ENCODE assay signal across 9 cellular contexts in the genomic region with DNA sequence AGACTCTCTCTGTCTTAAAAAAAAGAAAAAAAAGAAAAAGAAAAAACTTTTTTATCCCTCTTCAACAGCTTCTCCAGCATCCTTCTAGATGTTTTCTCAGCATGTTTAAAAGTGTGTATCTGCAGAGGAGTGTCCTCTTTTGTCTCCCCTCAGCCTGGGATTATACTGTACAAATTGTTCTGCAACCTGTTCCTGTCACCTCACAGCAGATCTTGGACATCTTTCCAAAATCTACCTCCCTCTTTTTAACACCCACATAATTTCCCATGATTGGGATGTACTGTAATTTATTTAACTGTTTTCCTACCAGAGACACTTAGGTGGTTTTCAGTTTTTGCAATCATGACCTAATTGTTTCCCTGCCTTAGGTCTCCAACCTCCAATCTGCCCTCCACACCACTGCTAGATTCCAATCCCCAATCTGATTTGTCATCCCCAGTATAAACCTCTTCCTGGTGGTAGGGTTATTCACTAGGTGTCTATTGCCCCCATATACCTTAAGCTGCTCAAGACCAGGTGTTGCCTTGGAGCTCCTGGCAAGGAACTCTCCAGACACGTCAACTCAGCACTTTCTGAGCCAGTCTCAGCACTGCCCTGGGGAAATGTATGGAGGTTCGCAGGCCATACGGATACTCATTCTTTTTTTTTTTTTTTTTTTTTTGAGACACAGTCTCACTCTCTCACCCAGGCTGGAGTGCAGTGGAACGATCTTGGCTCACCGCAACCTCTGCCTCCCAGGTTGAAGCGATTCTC. TPM values are rescaled to one million over a fixed set of nuclear protein-coding genes. Genes with fewer than 3 reads are reported as not detected.
DNase-seq lines count a peak whose midpoint lies in the region; ATAC-seq and TF ChIP-seq lines count a peak whose summit lies in the region.
"Had no signal": no experiment of that assay in that cellular context is flagged by ENCODE, and none has a peak within 500 bp of the region (broad histone marks: within the 10 kb centered on the region; RNA-seq: fewer than 3 reads in every experiment).

No MANE protein-coding gene starts in this region.

- H3K36me3 ChIP-seq in adipocyte (ENCODE audit: control insufficient read depth, insufficient read depth, low read length, severe bottlenecking), result no peaks in the 10 kb centered on the region
- H3K36me3 ChIP-seq in lower lobe of right lung, result no peaks in the 10 kb centered on the region
- H3K36me3 ChIP-seq in testis (ENCODE audit: low read depth, missing control alignments), result no peaks in the 10 kb centered on the region
- no peaks in the 10 kb centered on the region for H3K36me3 ChIP-seq in BE2C

- H3K4me3 Mint-ChIP-seq in activated CD4-positive, alpha-beta T cell treated with anti-CD3 and anti-CD28 coated beads, Interleukin-2, amount 10 ng/mL, durations not matched to agents 7 days and 5 days, result no peak overlapping the region

- peak overlapping the region; percentile 72 for H3K27ac Mint-ChIP-seq in activated CD4-positive, alpha-beta T cell treated with anti-CD3 and anti-CD28 coated beads, Interleukin-2, amount 10 ng/mL, durations not matched to agents 7 days and 5 days

- no peak for ATAC-seq in lower lobe of right lung
- ATAC-seq in GM18909 (IDR thresholded peaks at IDR 0.05; ENCODE audit: poor library complexity, unreplicated experiment), result no peak

- CTCF ChIA-PET in activated CD4-positive, alpha-beta T cell treated with anti-CD3 and anti-CD28 coated beads, Interleukin-2, amount 10 ng/mL, durations not matched to agents 7 days and 5 days (lab: Charles Lee), result interaction anchor here (0.6 to 6.3 kb wide), 5 partner anchors 9 to 937 kb away, joined by 3 to 49 read pairs (median 4); a partner anchor contains a TSS

- peak overlapping the region; percentile 80 for H3K27ac ChIP-seq in lower lobe of right lung
- peak overlapping the region; percentile 91 to 93 for H3K27ac ChIP-seq in testis

- H3K27me3 ChIP-seq in adipocyte (replicated peaks; ENCODE audit: control insufficient read depth, insufficient read depth, low read length) (no peaks in the 10 kb centered on the region), lower lobe of right lung (ENCODE audit: low read depth) (no peaks in the 10 kb centered on the region), testis (no peaks in the 10 kb centered on the region), BE2C (no peaks in the 10 kb centered on the region)

- WGBS in testis, 2 donors, result 78 to 82% methylated on average over 6 of the region's 6 CpGs

- peaks cover 78% of the 10 kb centered on the region for H3K4me1 Mint-ChIP-seq in activated CD4-positive, alpha-beta T cell treated with anti-CD3 and anti-CD28 coated beads, Interleukin-2, amount 10 ng/mL, durations not matched to agents 7 days and 5 days

- H3K9me3 ChIP-seq in adipocyte (ENCODE audit: control insufficient read depth, low read length) (no peaks in the 10 kb centered on the region), lower lobe of right lung (no peaks in the 10 kb centered on the region), testis (no peaks in the 10 kb centered on the region), BE2C (no peaks in the 10 kb centered on the region)

- DNase-seq in activated CD4-positive, alpha-beta T cell treated with anti-CD3 and anti-CD28 coated beads, Interleukin-2, amount 10 ng/mL, durations not matched to agents 7 days and 5 days, result no peak
- no peak for DNase-seq in activated CD4-positive, alpha-beta T cell treated with anti-CD3 and anti-CD28 coated beads for 4 hours
- no peak for DNase-seq in adipocyte (ENCODE audit: low read depth)
- no peak for DNase-seq in lower lobe of right lung
- no peak for DNase-seq in testis
- no peak for DNase-seq in GM13977 (ENCODE audit: low spot score)
- DNase-seq in BE2C, result no peak
- DNase-seq: NCI-H2081 had no signal

- H3K4me1 ChIP-seq in adipocyte (ENCODE audit: control insufficient read depth, insufficient read depth, low read length), result peaks cover 84% of the 10 kb centered on the region
- H3K4me1 ChIP-seq in lower lobe of right lung, result peaks cover 84% of the 10 kb centered on the region
- H3K4me1 ChIP-seq in testis, result peaks cover 73% of the 10 kb centered on the region
- peaks cover 22% of the 10 kb centered on the region for H3K4me1 ChIP-seq in BE2C

- H3K36me3 Mint-ChIP-seq in activated CD4-positive, alpha-beta T cell treated with anti-CD3 and anti-CD28 coated beads, Interleukin-2, amount 10 ng/mL, durations not matched to agents 7 days and 5 days (ENCODE audit: low read depth), result no peaks in the 10 kb centered on the region

- POLR2A ChIA-PET in activated CD4-positive, alpha-beta T cell treated with anti-CD3 and anti-CD28 coated beads, Interleukin-2, amount 10 ng/mL, durations not matched to agents 7 days and 5 days (lab: Charles Lee), result no interaction called here

- in situ Hi-C loops in GM13977 (cut with MboI; ENCODE audit: low pct_unique_long_range_greater_than_20kb, low sequenced_read_pairs, unreplicated experiment), result loop anchor here (10.0 kb wide), 1 partner anchor 79 kb away; no protein-coding TSS in a partner anchor

- H3K9ac ChIP-seq in adipocyte (ENCODE audit: low read length), result peak overlapping the region; percentile 86

- H3K4me3 ChIP-seq in adipocyte (ENCODE audit: low read length), result no peak overlapping the region
- H3K4me3 ChIP-seq in lower lobe of right lung, result no peak overlapping the region
- no peak overlapping the region for H3K4me3 ChIP-seq in testis
- H3K4me3 ChIP-seq in BE2C (ENCODE audit: low read depth, low read length), result no peak overlapping the region

- no peak for TF ChIP-seq CTCF in lower lobe of right lung (IDR thresholded peaks at IDR 0.05)
- no peak for TF ChIP-seq CTCF in testis (IDR thresholded peaks at IDR 0.05)
- no peak for TF ChIP-seq CTCF in GM13977 (IDR thresholded peaks at IDR 0.05; ENCODE audit: extremely low read depth, insufficient read depth, missing control alignments)
- no peak for TF ChIP-seq CTCF in BE2C (IDR thresholded peaks at IDR 0.05; ENCODE audit: low read depth, low read length)

- no peaks in the 10 kb centered on the region for H3K9me3 Mint-ChIP-seq in activated CD4-positive, alpha-beta T cell treated with anti-CD3 and anti-CD28 coated beads, Interleukin-2, amount 10 ng/mL, durations not matched to agents 7 days and 5 days

- intact Hi-C loops in lower lobe of right lung (cut with DNase I) (no loop called here), testis (cut with DNase I; ENCODE audit: low total_unique reads) (no loop called here)

- no peak for TF ChIP-seq POLR2A in testis (IDR thresholded peaks at IDR 0.05)

- H3K27me3 Mint-ChIP-seq in activated CD4-positive, alpha-beta T cell treated with anti-CD3 and anti-CD28 coated beads, Interleukin-2, amount 10 ng/mL, durations not matched to agents 7 days and 5 days, result no peaks in the 10 kb centered on the region

RNA-seq across cellular contexts. Expression of a gene that starts 17.6 kb away (rescaled TPM):
- 100 to 1,000 TPM; 166 to 189 TPM for total RNA-seq in activated CD4-positive, alpha-beta T cell treated with anti-CD3 and anti-CD28 coated beads, Interleukin-2, amount 10 ng/mL, durations not matched to agents 7 days and 5 days
- 161 TPM for total RNA-seq in lower lobe of right lung
- total RNA-seq in testis, result 10 to 100 TPM; 69.6 to 94.3 TPM
- 46.6 TPM for polyA plus RNA-seq in testis (ENCODE audit: insufficient read depth, low read depth, low replicate concordance)
- polyA plus RNA-seq in BE2C (2012; ENCODE audit: insufficient read depth, insufficient read length, low read depth), result 468 TPM

RNA-seq across cellular contexts. Expression of a gene that starts 40.1 kb away (rescaled TPM):
- total RNA-seq in activated CD4-positive, alpha-beta T cell treated with anti-CD3 and anti-CD28 coated beads, Interleukin-2, amount 10 ng/mL, durations not matched to agents 7 days and 5 days, result 10 to 100 TPM; 24.8 to 35.6 TPM
- total RNA-seq in lower lobe of right lung (23.9 TPM), testis (10 to 100 TPM; 48.8 to 58.3 TPM)
- 47.4 TPM for polyA plus RNA-seq in testis (ENCODE audit: insufficient read depth, low read depth, low replicate concordance)
- 22.0 TPM for polyA plus RNA-seq in BE2C (2012; ENCODE audit: insufficient read depth, insufficient read length, low read depth)

RNA-seq across cellular contexts. Expression of a gene that starts 40.3 kb away (rescaled TPM):
- total RNA-seq in activated CD4-positive, alpha-beta T cell treated with anti-CD3 and anti-CD28 coated beads, Interleukin-2, amount 10 ng/mL, durations not matched to agents 7 days and 5 days, result 10 to 100 TPM; 82.9 to 87.1 TPM
- total RNA-seq in lower lobe of right lung, result 113 TPM
- 10 to 100 TPM; 43.8 to 47.9 TPM for total RNA-seq in testis
- polyA plus RNA-seq in testis (ENCODE audit: insufficient read depth, low read depth, low replicate concordance), result 96.0 TPM
- polyA plus RNA-seq in BE2C (2012; ENCODE audit: insufficient read depth, insufficient read length, low read depth), result 95.9 TPM
